1 cellular context compared by ENCODE assay signal in genomic region chr7:133081605-133082389, GRCh38.
TF ChIP-seq lines count a peak whose summit lies in the region.

Gene CHCHD3, minus strand, starts transcription at chr7:133082090. Its CDS starts 153 bp downstream, at chr7:133081937.

TF ChIP-seq in K562, 482 proteins besides CTCF, POLR2A, EP300 and RAD21 (continued from another document and continues in another):
- TF ChIP-seq E2F8 (IDR thresholded peaks at IDR 0.05; ENCODE audit: low read depth, partially characterized antibody) (no peak), ZNF398 (CRISPR knock-in tag; IDR thresholded peaks at IDR 0.05) (no peak), RFX7 (CRISPR knock-in tag; IDR thresholded peaks at IDR 0.05) (no peak), PRPF4 (IDR thresholded peaks at IDR 0.05; ENCODE audit: insufficient read depth, low read depth, low read length, poor library complexity, severe bottlenecking) (no peak), HNRNPK (IDR thresholded peaks at IDR 0.05; ENCODE audit: low read depth, low read length, poor library complexity, severe bottlenecking) (no peak), GTF2E2 (tag; IDR thresholded peaks at IDR 0.05) (0 out of 2 replicates have a peak, but pooled peaks have one; percentile 14), MTA3 (IDR thresholded peaks at IDR 0.05; ENCODE audit: borderline replicate concordance) (peak; percentile 90), ZFP30 (CRISPR knock-in tag; IDR thresholded peaks at IDR 0.05; ENCODE audit: borderline replicate concordance) (no peak), SFPQ (IDR thresholded peaks at IDR 0.05; ENCODE audit: low read depth, low read length) (no peak), ZBTB1 (CRISPR knock-in tag; IDR thresholded peaks at IDR 0.05; ENCODE audit: borderline replicate concordance, low read depth) (peak; percentile 75; the same call in 1 of the 2 replicates), GATA2 (CRISPR knock-in tag; IDR thresholded peaks at IDR 0.05) (no peak), RUNX1 (IDR thresholded peaks at IDR 0.05; ENCODE audit: low read depth) (no peak; the same call in 1 of the 2 replicates), FOS (IDR thresholded peaks at IDR 0.05; ENCODE audit: extremely low read depth, insufficient read length) (peak; percentile 88), BACH1 (tag; IDR thresholded peaks at IDR 0.05) (peak; percentile 69; the same call in 1 of the 2 replicates), TBL1XR1 (IDR thresholded peaks at IDR 0.05; ENCODE audit: low read length in 2 of 2) (peak in 1 of 2 experiments; percentile 73; a peak in 2 of 4 replicates), CEBPZ (IDR thresholded peaks at IDR 0.05; ENCODE audit: borderline replicate concordance, low read depth, low read length) (peak; percentile 88), PCBP1 (IDR thresholded peaks at IDR 0.05; ENCODE audit: low read depth, low read length, poor library complexity, severe bottlenecking) (no peak), SETDB1 (IDR thresholded peaks at IDR 0.05; ENCODE audit: low read length) (peak; percentile 92), BCOR (IDR thresholded peaks at IDR 0.05) (no peak), NELFE (IDR thresholded peaks at IDR 0.05; ENCODE audit: insufficient read depth, insufficient read length) (no peak), TRIM24 (IDR thresholded peaks at IDR 0.05) (0 out of 4 replicates have a peak, but pooled peaks of 1 of the 2 experiments have one; percentile 24), PHB2 (IDR thresholded peaks at IDR 0.05; ENCODE audit: low read depth) (no peak), RBM39 (optimal IDR thresholded peaks at IDR 0.05; ENCODE audit: low read depth, low read length) (peak; percentile 65), DNMT1 (IDR thresholded peaks at IDR 0.05) (no peak), CBFB (CRISPR knock-in tag; IDR thresholded peaks at IDR 0.05) (no peak), ZNF444 (CRISPR knock-in tag; IDR thresholded peaks at IDR 0.05) (no peak), ZNF282 (CRISPR knock-in tag; IDR thresholded peaks at IDR 0.05) (no peak), SMAD4 (CRISPR knock-in tag; conservative IDR thresholded peaks at IDR 0.05) (peak; percentile 63; the same call in 1 of the 2 replicates), DEAF1 (CRISPR knock-in tag; IDR thresholded peaks at IDR 0.05) (peak; percentile 18; the same call in 1 of the 2 replicates), SMARCA4 (IDR thresholded peaks at IDR 0.05) (no peak; the same call in 1 of the 2 replicates), BRD4 (IDR thresholded peaks at IDR 0.05) (peak; percentile 70; the same call in 1 of the 2 replicates), IFI16 (CRISPR knock-in tag; IDR thresholded peaks at IDR 0.05) (no peak), CBX1 (IDR thresholded peaks at IDR 0.05; ENCODE audit: low read depth) (peak; percentile 73; the same call in 1 of the 2 replicates), DMBX1 (CRISPR knock-in tag; IDR thresholded peaks at IDR 0.05; ENCODE audit: borderline replicate concordance) (peak; percentile 33; the same call in 1 of the 2 replicates), TEAD4 (IDR thresholded peaks at IDR 0.05; ENCODE audit: low read length) (peak; percentile 88), TEAD4 (CRISPR knock-in tag; IDR thresholded peaks at IDR 0.05; ENCODE audit: borderline replicate concordance) (peak; percentile 57; the same call in 1 of the 2 replicates), ZNF23 (CRISPR knock-in tag; IDR thresholded peaks at IDR 0.05) (no peak), CCAR2 (IDR thresholded peaks at IDR 0.05; ENCODE audit: low read depth, low read length) (no peak), MXI1 (IDR thresholded peaks at IDR 0.05; ENCODE audit: low read depth, low read length) (peak; percentile 98)
- TF ChIP-seq, protein P1, sequence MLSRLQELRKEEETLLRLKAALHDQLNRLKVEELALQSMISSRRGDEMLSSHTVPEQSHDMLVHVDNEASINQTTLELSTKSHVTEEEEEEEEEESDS (CRISPR knock-in tag; IDR thresholded peaks at IDR 0.05) = no peak
- TF ChIP-seq, protein P2, sequence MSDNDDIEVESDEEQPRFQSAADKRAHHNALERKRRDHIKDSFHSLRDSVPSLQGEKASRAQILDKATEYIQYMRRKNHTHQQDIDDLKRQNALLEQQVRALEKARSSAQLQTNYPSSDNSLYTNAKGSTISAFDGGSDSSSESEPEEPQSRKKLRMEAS (CRISPR knock-in tag; IDR thresholded peaks at IDR 0.05) = peak; percentile 79
- TF ChIP-seq, protein P3, sequence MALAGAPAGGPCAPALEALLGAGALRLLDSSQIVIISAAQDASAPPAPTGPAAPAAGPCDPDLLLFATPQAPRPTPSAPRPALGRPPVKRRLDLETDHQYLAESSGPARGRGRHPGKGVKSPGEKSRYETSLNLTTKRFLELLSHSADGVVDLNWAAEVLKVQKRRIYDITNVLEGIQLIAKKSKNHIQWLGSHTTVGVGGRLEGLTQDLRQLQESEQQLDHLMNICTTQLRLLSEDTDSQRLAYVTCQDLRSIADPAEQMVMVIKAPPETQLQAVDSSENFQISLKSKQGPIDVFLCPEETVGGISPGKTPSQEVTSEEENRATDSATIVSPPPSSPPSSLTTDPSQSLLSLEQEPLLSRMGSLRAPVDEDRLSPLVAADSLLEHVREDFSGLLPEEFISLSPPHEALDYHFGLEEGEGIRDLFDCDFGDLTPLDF (CRISPR knock-in tag; IDR thresholded peaks at IDR 0.05) = peak; percentile 86; the same call in 1 of the 2 replicates
- TF ChIP-seq, protein P4, sequence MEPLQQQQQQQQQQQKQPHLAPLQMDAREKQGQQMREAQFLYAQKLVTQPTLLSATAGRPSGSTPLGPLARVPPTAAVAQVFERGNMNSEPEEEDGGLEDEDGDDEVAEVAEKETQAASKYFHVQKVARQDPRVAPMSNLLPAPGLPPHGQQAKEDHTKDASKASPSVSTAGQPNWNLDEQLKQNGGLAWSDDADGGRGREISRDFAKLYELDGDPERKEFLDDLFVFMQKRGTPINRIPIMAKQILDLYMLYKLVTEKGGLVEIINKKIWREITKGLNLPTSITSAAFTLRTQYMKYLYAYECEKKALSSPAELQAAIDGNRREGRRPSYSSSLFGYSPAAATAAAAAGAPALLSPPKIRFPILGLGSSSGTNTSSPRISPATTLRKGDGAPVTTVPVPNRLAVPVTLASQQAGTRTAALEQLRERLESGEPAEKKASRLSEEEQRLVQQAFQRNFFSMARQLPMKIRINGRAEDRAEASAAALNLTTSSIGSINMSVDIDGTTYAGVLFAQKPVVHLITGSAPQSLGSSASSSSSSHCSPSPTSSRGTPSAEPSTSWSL (CRISPR knock-in tag; IDR thresholded peaks at IDR 0.05; ENCODE audit: borderline replicate concordance) = peak; percentile 91; the same call in 1 of the 2 replicates
- TF ChIP-seq, protein P5, sequence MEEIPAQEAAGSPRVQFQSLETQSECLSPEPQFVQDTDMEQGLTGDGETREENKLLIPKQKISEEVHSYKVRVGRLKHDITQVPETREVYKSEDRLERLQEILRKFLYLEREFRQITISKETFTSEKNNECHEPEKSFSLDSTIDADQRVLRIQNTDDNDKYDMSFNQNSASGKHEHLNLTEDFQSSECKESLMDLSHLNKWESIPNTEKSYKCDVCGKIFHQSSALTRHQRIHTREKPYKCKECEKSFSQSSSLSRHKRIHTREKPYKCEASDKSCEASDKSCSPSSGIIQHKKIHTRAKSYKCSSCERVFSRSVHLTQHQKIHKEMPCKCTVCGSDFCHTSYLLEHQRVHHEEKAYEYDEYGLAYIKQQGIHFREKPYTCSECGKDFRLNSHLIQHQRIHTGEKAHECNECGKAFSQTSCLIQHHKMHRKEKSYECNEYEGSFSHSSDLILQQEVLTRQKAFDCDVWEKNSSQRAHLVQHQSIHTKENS (CRISPR knock-in tag; IDR thresholded peaks at IDR 0.05) = no peak
- TF ChIP-seq, protein P6, sequence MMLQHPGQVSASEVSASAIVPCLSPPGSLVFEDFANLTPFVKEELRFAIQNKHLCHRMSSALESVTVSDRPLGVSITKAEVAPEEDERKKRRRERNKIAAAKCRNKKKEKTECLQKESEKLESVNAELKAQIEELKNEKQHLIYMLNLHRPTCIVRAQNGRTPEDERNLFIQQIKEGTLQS (IDR thresholded peaks at IDR 0.05) = no peak
- TF ChIP-seq, protein P6 (CRISPR knock-in tag; conservative IDR thresholded peaks at IDR 0.05) = peak; percentile 74; the same call in 1 of the 2 replicates
